16 cellular contexts compared by ENCODE assay signal in the genomic region with DNA sequence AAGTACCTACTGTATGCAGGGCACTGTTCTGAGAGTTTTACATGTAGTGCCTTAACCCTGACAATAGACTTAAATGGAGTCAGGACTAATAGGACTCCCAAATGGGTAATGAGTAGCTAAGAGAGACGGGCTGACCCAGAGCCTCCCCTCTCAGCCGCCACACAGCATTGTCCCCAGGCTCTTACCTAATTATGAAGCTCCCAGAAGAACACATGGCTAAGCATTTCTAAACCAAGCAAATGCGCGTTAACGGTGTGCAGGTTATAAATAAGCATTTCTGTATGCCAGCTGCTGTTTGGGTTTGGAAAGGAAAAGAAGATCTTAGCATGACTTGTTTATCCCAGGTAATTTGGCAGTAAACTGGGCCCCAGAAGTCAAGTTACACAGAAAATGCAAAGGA. TPM values are rescaled to one million over a fixed set of nuclear protein-coding genes. Genes with fewer than 3 reads are reported as not detected.
DNase-seq lines count a peak whose midpoint lies in the region; ATAC-seq and TF ChIP-seq lines count a peak whose summit lies in the region.
"Had no signal": no experiment of that assay in that cellular context is flagged by ENCODE, and none has a peak within 500 bp of the region (broad histone marks: within the 10 kb centered on the region; RNA-seq: fewer than 3 reads in every experiment).

No MANE protein-coding gene starts in this region.

- H3K4me1 Mint-ChIP-seq in nephron, result peaks cover 11% of the 10 kb centered on the region

- peak; percentile 48 for DNase-seq in NCI-H2107 treated with DMSO at 0.1 percent for 48 hours (lab: John Stamatoyannopoulos, UW; ENCODE audit: unreplicated experiment)
- no peak for DNase-seq in NCI-H2107 (lab: John Stamatoyannopoulos, UW)
- DNase-seq in MV-4-11 (lab: John Stamatoyannopoulos, UW), result peak; percentile 27
- peak; percentile 48 for DNase-seq in NCI-H2227 (lab: John Stamatoyannopoulos, UW; ENCODE audit: unreplicated experiment)
- DNase-seq in body of pancreas, result no peak
- DNase-seq: C1 segment of cervical spinal cord, GF-D8, GOT3, NCI-H1105, NCI-H1930, NCI-H526 treated with DMSO at 0.1 percent for 48 hours had no signal

- no peak overlapping the region for H3K4me3 ChIP-seq in body of pancreas
- H3K4me3 ChIP-seq: A549, K562 had no signal

- no peaks in the 10 kb centered on the region for H3K27me3 Mint-ChIP-seq in nephron (ENCODE audit: low read depth)

- no peak for TF ChIP-seq POLR2A in body of pancreas (IDR thresholded peaks at IDR 0.05)

- TF ChIP-seq CTCF in nephron (IDR thresholded peaks at IDR 0.05; ENCODE audit: unreplicated experiment in 3 of 3) (no peak), body of pancreas (IDR thresholded peaks at IDR 0.05) (no peak)

- no peaks in the 10 kb centered on the region for H3K36me3 Mint-ChIP-seq in nephron (ENCODE audit: low read depth)

- no peak overlapping the region for H3K27ac ChIP-seq in body of pancreas
- H3K27ac ChIP-seq: A549 had no signal

- H3K36me3 ChIP-seq in body of pancreas (replicated peaks in 1 of 2; ENCODE audit: insufficient read depth in 1 of 2, low read depth in 2 of 2), result no peaks in the 10 kb centered on the region

- no peaks in the 10 kb centered on the region for H3K9me3 ChIP-seq in body of pancreas
- H3K9me3 ChIP-seq: A549 had no signal

- ATAC-seq in GM18519 (IDR thresholded peaks at IDR 0.05; ENCODE audit: low FRiP score, unreplicated experiment) (no peak), HG03342 (IDR thresholded peaks at IDR 0.05; ENCODE audit: unreplicated experiment) (no peak), body of pancreas (no peak)
- ATAC-seq: A549, K562 had no signal

- peaks cover 34% of the 10 kb centered on the region for H3K4me1 ChIP-seq in body of pancreas

- no peak overlapping the region for H3K4me3 Mint-ChIP-seq in nephron

- 83 to 94% methylated on average over 5 of the region's 5 CpGs for WGBS in body of pancreas, 2 donors

- H3K9me3 Mint-ChIP-seq in nephron, result no peaks in the 10 kb centered on the region

- intact Hi-C loops in body of pancreas (cut with DNase I), result no loop called here

- peak overlapping the region; percentile 24 to 83 (median 51) for H3K27ac Mint-ChIP-seq in nephron

- no peaks in the 10 kb centered on the region for H3K27me3 ChIP-seq in body of pancreas

RNA-seq across cellular contexts. Expression of gene KATNIP, which starts 14.3 kb away (rescaled TPM):
- 10 to 100 TPM; 23.4 to 25.7 TPM for total RNA-seq in body of pancreas

RNA-seq across cellular contexts. Expression of gene GTF3C1, which starts 14.5 kb away (rescaled TPM):
- 100 to 1,000 TPM in 1 of 2 donors, 10 to 100 TPM in 1; 38.7 to 161 TPM for total RNA-seq in body of pancreas

Comparison
In these comparisons a context has a peak if more than half of its experiments do, and no peak if none do; other contexts are left out.
1. DNase-seq: peak in NCI-H2107 treated with DMSO at 0.1 percent for 48 hours (single experiment), MV-4-11 (single experiment) and NCI-H2227 (single experiment); none in NCI-H2107 (single experiment) and body of pancreas (0 of 4).